Comparison of ENCODE assay signal across 14 cellular contexts in genomic region chr3:139745831-139746230, GRCh38.
DNase-seq lines count a peak whose midpoint lies in the region; ATAC-seq and TF ChIP-seq lines count a peak whose summit lies in the region.
"Had no signal": no experiment of that assay in that cellular context is flagged by ENCODE, and none has a peak within 500 bp of the region (broad histone marks: within the 10 kb centered on the region; RNA-seq: fewer than 3 reads in every experiment).

No MANE protein-coding gene starts in this region.

- H3K9me3 Mint-ChIP-seq in WTC11 = peaks cover 24% of the 10 kb centered on the region
- H3K9me3 Mint-ChIP-seq in progenitor cell of endocrine pancreas (ENCODE audit: low read depth) = peaks cover 15% of the 10 kb centered on the region

- H3K36me3 Mint-ChIP-seq in WTC11 (peaks cover 7% of the 10 kb centered on the region; the same call in 1 of the 2 replicates), progenitor cell of endocrine pancreas (ENCODE audit: insufficient read depth) (no peaks in the 10 kb centered on the region)
- H3K36me3 Mint-ChIP-seq: activated naive CD8-positive, alpha-beta T cell treated with anti-CD3 and anti-CD28 coated beads for 36 hours; naive B cell had no signal

- H3K4me3 ChIP-seq in heart left ventricle (no peak overlapping the region), right atrium auricular region (no peak overlapping the region)
- H3K4me3 ChIP-seq: sigmoid colon, thyroid gland had no signal

- CTCF ChIA-PET in WTC11 (lab: Charles Lee) = interaction anchor here (0.7 to 2.4 kb wide), 3 partner anchors 27 to 318 kb away, joined by 3 to 10 read pairs (median 5); no protein-coding TSS in a partner anchor

- TF ChIP-seq POLR2A in heart left ventricle (IDR thresholded peaks at IDR 0.05) = no peak

- H3K36me3 ChIP-seq in heart left ventricle (no peaks in the 10 kb centered on the region), right atrium auricular region (no peaks in the 10 kb centered on the region)
- H3K36me3 ChIP-seq: sigmoid colon, thyroid gland had no signal

- ATAC-seq in heart left ventricle = peak in 3 of 4 donors; percentile 90 to 93 (median 90)
- peak; percentile 69 for ATAC-seq in WTC11
- ATAC-seq in foreskin keratinocyte = peak; percentile 80
- ATAC-seq in GM19463 (IDR thresholded peaks at IDR 0.05; ENCODE audit: unreplicated experiment) = no peak

- POLR2A ChIA-PET in WTC11 (lab: Charles Lee) = no interaction called here

- no peak overlapping the region for H3K27ac ChIP-seq in heart left ventricle
- no peak overlapping the region for H3K27ac ChIP-seq in right atrium auricular region
- H3K27ac ChIP-seq in foreskin keratinocyte = no peak overlapping the region
- H3K27ac ChIP-seq: sigmoid colon, thyroid gland had no signal

- H3K27me3 Mint-ChIP-seq in WTC11 (ENCODE audit: low read depth) (peaks cover 5% of the 10 kb centered on the region; the same call in 1 of the 2 replicates), progenitor cell of endocrine pancreas (no peaks in the 10 kb centered on the region)

- peak in 2 of 5 donors; percentile 30 to 53 for DNase-seq in heart left ventricle
- DNase-seq in right atrium auricular region (ENCODE audit: low spot score) = no peak
- DNase-seq in WTC11 (ENCODE audit: low spot score) = no peak
- peak; percentile 8 to 71 for DNase-seq in foreskin keratinocyte
- DNase-seq in progenitor cell of endocrine pancreas (ENCODE audit: low spot score, unreplicated experiment) = no peak
- DNase-seq in medulla oblongata (ENCODE audit: extremely low spot score) = no peak
- DNase-seq in stimulated activated CD4-positive, alpha-beta T cell treated with anti-CD3 and anti-CD28 coated beads, Interleukin-4, amount 100 ng/mL, for 24 hours = no peak
- DNase-seq: activated naive CD8-positive, alpha-beta T cell treated with anti-CD3 and anti-CD28 coated beads for 36 hours; effector CD4-positive, alpha-beta T cell; naive B cell; NCI-H2171 treated with DMSO at 0.1 percent for 48 hours; sigmoid colon; thyroid gland had no signal

- WGBS in heart left ventricle, 4 donors = 49 to 58% (median 55%) methylated on average over 4 of the region's 4 CpGs

- H3K4me1 Mint-ChIP-seq in WTC11 = peaks cover 19% of the 10 kb centered on the region
- no peaks in the 10 kb centered on the region for H3K4me1 Mint-ChIP-seq in progenitor cell of endocrine pancreas (ENCODE audit: low read depth)
- H3K4me1 Mint-ChIP-seq: activated naive CD8-positive, alpha-beta T cell treated with anti-CD3 and anti-CD28 coated beads for 36 hours; naive B cell had no signal

- H3K27me3 ChIP-seq in heart left ventricle (peaks cover 0 to 5% (median 0%) of the 10 kb centered on the region in 9 donors), right atrium auricular region (no peaks in the 10 kb centered on the region), foreskin keratinocyte (peaks cover 13% of the 10 kb centered on the region)
- H3K27me3 ChIP-seq: sigmoid colon, thyroid gland had no signal

- H3K4me1 ChIP-seq in heart left ventricle = no peaks in the 10 kb centered on the region
- H3K4me1 ChIP-seq in right atrium auricular region = no peaks in the 10 kb centered on the region
- H3K4me1 ChIP-seq in foreskin keratinocyte = no peaks in the 10 kb centered on the region
- H3K4me1 ChIP-seq: sigmoid colon, thyroid gland had no signal

- H3K27ac Mint-ChIP-seq in WTC11 (no peak overlapping the region), progenitor cell of endocrine pancreas (no peak overlapping the region)
- H3K27ac Mint-ChIP-seq: activated naive CD8-positive, alpha-beta T cell treated with anti-CD3 and anti-CD28 coated beads for 36 hours; naive B cell had no signal

- H3K9me3 ChIP-seq in heart left ventricle (peaks cover 0 to 22% (median 9%) of the 10 kb centered on the region in 12 donors), right atrium auricular region (peaks cover 0 to 15% of the 10 kb centered on the region in 2 donors)
- H3K9me3 ChIP-seq: thyroid gland had no signal

- intact Hi-C loops in heart left ventricle (cut with DNase I) = no loop called here

- TF ChIP-seq CTCF in heart left ventricle (IDR thresholded peaks at IDR 0.05) (no peak), right atrium auricular region (IDR thresholded peaks at IDR 0.05) (no peak), WTC11 (IDR thresholded peaks at IDR 0.05) (no peak), foreskin keratinocyte (conservative IDR thresholded peaks at IDR 0.05) (no peak), progenitor cell of endocrine pancreas (IDR thresholded peaks at IDR 0.05; ENCODE audit: unreplicated experiment) (no peak)

- H3K4me3 Mint-ChIP-seq in WTC11 (no peak overlapping the region), progenitor cell of endocrine pancreas (ENCODE audit: low read depth) (no peak overlapping the region)
- H3K4me3 Mint-ChIP-seq: activated naive CD8-positive, alpha-beta T cell treated with anti-CD3 and anti-CD28 coated beads for 36 hours had no signal

TF ChIP-seq in WTC11, 78 proteins besides CTCF, POLR2A, EP300 and RAD21:
- TF ChIP-seq USF2 (CRISPR knock-in tag; IDR thresholded peaks at IDR 0.05) = no peak
- TF ChIP-seq ZNF281 (CRISPR knock-in tag; IDR thresholded peaks at IDR 0.05) = no peak
- no peak for TF ChIP-seq MAX (CRISPR knock-in tag; IDR thresholded peaks at IDR 0.05)
- no peak for TF ChIP-seq RORB (CRISPR knock-in tag; IDR thresholded peaks at IDR 0.05)
- no peak for TF ChIP-seq E2F1 (CRISPR knock-in tag; IDR thresholded peaks at IDR 0.05)
- no peak for TF ChIP-seq JUN (CRISPR knock-in tag; IDR thresholded peaks at IDR 0.05)
- TF ChIP-seq ZNF425 (CRISPR knock-in tag; conservative IDR thresholded peaks at IDR 0.05) = no peak
- TF ChIP-seq TEAD1 (CRISPR knock-in tag; IDR thresholded peaks at IDR 0.05) = no peak
- no peak for TF ChIP-seq MYBL2 (CRISPR knock-in tag; IDR thresholded peaks at IDR 0.05)
- TF ChIP-seq EMX1 (CRISPR knock-in tag; IDR thresholded peaks at IDR 0.05) = no peak

Comparison
In these comparisons a context has a peak if more than half of its experiments do, and no peak if none do; other contexts are left out.
1. DNase-seq: peak in foreskin keratinocyte (2 of 2); none in right atrium auricular region (single experiment), WTC11 (single experiment), progenitor cell of endocrine pancreas (single experiment), medulla oblongata (single experiment) and stimulated activated CD4-positive, alpha-beta T cell treated with anti-CD3 and anti-CD28 coated beads, Interleukin-4, amount 100 ng/mL, for 24 hours (single experiment).